Comparison of ENCODE assay signal across 17 cellular contexts in the genomic region with DNA sequence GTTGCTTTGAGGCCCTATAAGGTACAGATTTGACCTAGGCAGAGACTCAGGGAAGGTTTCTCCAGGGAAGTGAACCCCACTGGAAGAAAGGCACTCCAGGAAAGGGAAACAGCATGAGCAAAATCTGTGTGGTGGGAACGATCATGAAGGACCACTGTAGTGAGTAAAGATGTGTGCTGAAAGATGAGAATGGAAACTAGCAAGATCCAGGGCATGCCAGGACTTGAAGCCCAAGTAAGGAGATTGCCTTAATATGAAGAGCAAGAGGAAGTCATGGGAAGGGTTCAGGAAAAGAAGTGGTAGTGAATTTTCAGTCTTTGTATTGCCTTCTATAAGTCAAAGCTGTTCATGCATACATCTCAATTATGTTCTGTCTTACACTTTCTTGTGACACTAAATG. TPM values are rescaled to one million over a fixed set of nuclear protein-coding genes. Genes with fewer than 3 reads are reported as not detected.
A peak's percentile ranks its signal among the peaks of the same experiment; 100 is the strongest.
DNase-seq lines count a peak whose midpoint lies in the region; ATAC-seq, FAIRE-seq and TF ChIP-seq lines count a peak whose summit lies in the region.
"Had no signal": no experiment of that assay in that cellular context is flagged by ENCODE, and none has a peak within 500 bp of the region (broad histone marks: within the 10 kb centered on the region; RNA-seq: fewer than 3 reads in every experiment).

No MANE protein-coding gene starts in this region.

- POLR2A ChIA-PET in A549 (lab: Yijun Ruan, JAX) (no interaction called here), Panc1 (lab: Charles Lee) (no interaction called here)

- peak overlapping the region; percentile 76 to 90 for H3K27ac ChIP-seq in A549
- peak overlapping the region; percentile 44; the same call in 1 of the 2 replicates for H3K27ac ChIP-seq in Panc1 (ENCODE audit: low read length)
- H3K27ac ChIP-seq: C4-2B had no signal

- peaks cover 4% of the 10 kb centered on the region for H3K27me3 Mint-ChIP-seq in nephron progenitor cell (ENCODE audit: low read depth, poor library complexity)

- no peaks in the 10 kb centered on the region for H3K9me3 Mint-ChIP-seq in nephron progenitor cell

- peak overlapping the region; percentile 34 for H3K27ac Mint-ChIP-seq in nephron progenitor cell
- H3K27ac Mint-ChIP-seq: CD4-positive, alpha-beta memory T cell had no signal

- H3K4me2 ChIP-seq in A549 = no peak overlapping the region

- CTCF ChIA-PET in A549 (lab: Yijun Ruan, JAX) (interaction anchor here (0.8 kb wide), 1 partner anchor 54 kb away, joined by 3 read pairs; no protein-coding TSS in a partner anchor), Panc1 (lab: Charles Lee) (no interaction called here)

- no peaks in the 10 kb centered on the region for H3K4me1 Mint-ChIP-seq in nephron progenitor cell
- H3K4me1 Mint-ChIP-seq: CD4-positive, alpha-beta memory T cell had no signal

- H3K27me3 ChIP-seq in Panc1 (ENCODE audit: control insufficient read depth, insufficient read depth, low read length) (no peaks in the 10 kb centered on the region), bronchial epithelial cell (ENCODE audit: control insufficient read depth, insufficient read depth, low read length) (no peaks in the 10 kb centered on the region)
- H3K27me3 ChIP-seq: BE2C had no signal

- H3K4me1 ChIP-seq in A549 (peaks cover 46% of the 10 kb centered on the region), Panc1 (ENCODE audit: control insufficient read depth, insufficient read depth, low read length) (peaks cover 26% of the 10 kb centered on the region; the same call in 1 of the 2 replicates)
- H3K4me1 ChIP-seq: HAP-1 had no signal

- BruUV-seq in Panc1 (replicated peaks; lab: Mats Ljungman, UMichigan) = no TSS peak

- 97% methylated on average over 1 of the region's 1 CpG for WGBS in A549 (ENCODE audit: missing lambda C conversion rate)

- TF ChIP-seq EP300 in A549 (IDR thresholded peaks at IDR 0.05) = no peak

- intact Hi-C loops in Panc1 (cut with micrococcal nuclease; ENCODE audit: unreplicated experiment) = no loop called here

- TF ChIP-seq CTCF in A549 (IDR thresholded peaks at IDR 0.05) (no peak), Panc1 (IDR thresholded peaks at IDR 0.05) (no peak), bronchial epithelial cell (IDR thresholded peaks at IDR 0.05; ENCODE audit: insufficient read depth, low read length, severe bottlenecking) (no peak), nephron progenitor cell (IDR thresholded peaks at IDR 0.05) (no peak)

- no peak overlapping the region for H3K4me3 Mint-ChIP-seq in nephron progenitor cell
- H3K4me3 Mint-ChIP-seq: CD4-positive, alpha-beta memory T cell had no signal

- H3K9me3 ChIP-seq in A549 = no peaks in the 10 kb centered on the region
- H3K9me3 ChIP-seq in Panc1 (ENCODE audit: control insufficient read depth, insufficient read depth, low read depth, low read length) = no peaks in the 10 kb centered on the region
- H3K9me3 ChIP-seq: BE2C, HAP-1 had no signal

- H3K36me3 ChIP-seq in Panc1 (ENCODE audit: control insufficient read depth, insufficient read depth, low read length) = no peaks in the 10 kb centered on the region
- no peaks in the 10 kb centered on the region for H3K36me3 ChIP-seq in bronchial epithelial cell (ENCODE audit: control insufficient read depth, insufficient read depth, low read length)
- H3K36me3 ChIP-seq: BE2C, HAP-1 had no signal

- DNase-seq in A549 (ENCODE audit: low read depth in 1 of 2, low spot score in 1 of 2) (no peak), Panc1 (ENCODE audit: low read depth, low spot score) (no peak), bronchial epithelial cell (ENCODE audit: low read depth) (peak; percentile 77), nephron progenitor cell (no peak), DMS79 (lab: John Stamatoyannopoulos, UW) (no peak)
- DNase-seq: BE2C; CD4-positive, alpha-beta memory T cell; DMS79 treated with DMSO at 0.1 percent for 48 hours; EL had no signal

- peak; percentile 13 for FAIRE-seq in A549 (lab: Jason Lieb, UNC)
- FAIRE-seq in bronchial epithelial cell (lab: Jason Lieb, UNC) = no peak
- FAIRE-seq: A204.1, G401.6, GM12891, H1 had no signal

- ATAC-seq in A549 (no peak), Panc1 (no peak), GM18867 (IDR thresholded peaks at IDR 0.05; ENCODE audit: unreplicated experiment) (no peak), HG02623 (IDR thresholded peaks at IDR 0.05; ENCODE audit: unreplicated experiment) (no peak)

- in situ Hi-C loops in Panc1 (cut with HindIII; ENCODE audit: low pct_unique_long_range_greater_than_20kb, low sequenced_read_pairs) = no loop called here

- TF ChIP-seq POLR2A in A549 (IDR thresholded peaks at IDR 0.05; ENCODE audit: low read length) = no peak

- no peaks in the 10 kb centered on the region for H3K36me3 Mint-ChIP-seq in nephron progenitor cell (ENCODE audit: low read depth)
- H3K36me3 Mint-ChIP-seq: CD4-positive, alpha-beta memory T cell had no signal

- TF ChIP-seq RAD21 in A549 (conservative IDR thresholded peaks at IDR 0.05 in 1 of 2, IDR thresholded peaks at IDR 0.05 in 1 of 2) = no peak

- no peak overlapping the region for H3K4me3 ChIP-seq in A549
- no peak overlapping the region for H3K4me3 ChIP-seq in Panc1 (ENCODE audit: low read depth in 2 of 2, low read length in 2 of 2)
- no peak overlapping the region for H3K4me3 ChIP-seq in bronchial epithelial cell (ENCODE audit: low read depth, low read length)
- H3K4me3 ChIP-seq: HAP-1 had no signal

TF ChIP-seq in A549, 52 proteins besides CTCF, POLR2A, EP300 and RAD21:
- TF ChIP-seq, protein P1, sequence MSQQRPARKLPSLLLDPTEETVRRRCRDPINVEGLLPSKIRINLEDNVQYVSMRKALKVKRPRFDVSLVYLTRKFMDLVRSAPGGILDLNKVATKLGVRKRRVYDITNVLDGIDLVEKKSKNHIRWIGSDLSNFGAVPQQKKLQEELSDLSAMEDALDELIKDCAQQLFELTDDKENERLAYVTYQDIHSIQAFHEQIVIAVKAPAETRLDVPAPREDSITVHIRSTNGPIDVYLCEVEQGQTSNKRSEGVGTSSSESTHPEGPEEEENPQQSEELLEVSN (IDR thresholded peaks at IDR 0.05; ENCODE audit: borderline replicate concordance, low read depth) = no peak
- no peak for TF ChIP-seq RNF2 (IDR thresholded peaks at IDR 0.05; ENCODE audit: borderline replicate concordance, low read depth)
- no peak for TF ChIP-seq TFCP2L1 (CRISPR knock-in tag; IDR thresholded peaks at IDR 0.05)
- no peak for TF ChIP-seq KDM5A (IDR thresholded peaks at IDR 0.05)
- no peak for TF ChIP-seq ZFP36 (IDR thresholded peaks at IDR 0.05; ENCODE audit: borderline replicate concordance, partially characterized antibody)
- no peak for TF ChIP-seq POLR2AphosphoS2 (conservative IDR thresholded peaks at IDR 0.05; ENCODE audit: low read length)
- no peak for TF ChIP-seq PHF8 (IDR thresholded peaks at IDR 0.05; ENCODE audit: borderline replicate concordance, low read depth)
- TF ChIP-seq, protein P2, sequence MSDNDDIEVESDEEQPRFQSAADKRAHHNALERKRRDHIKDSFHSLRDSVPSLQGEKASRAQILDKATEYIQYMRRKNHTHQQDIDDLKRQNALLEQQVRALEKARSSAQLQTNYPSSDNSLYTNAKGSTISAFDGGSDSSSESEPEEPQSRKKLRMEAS (IDR thresholded peaks at IDR 0.05) = no peak
- TF ChIP-seq, protein P3, sequence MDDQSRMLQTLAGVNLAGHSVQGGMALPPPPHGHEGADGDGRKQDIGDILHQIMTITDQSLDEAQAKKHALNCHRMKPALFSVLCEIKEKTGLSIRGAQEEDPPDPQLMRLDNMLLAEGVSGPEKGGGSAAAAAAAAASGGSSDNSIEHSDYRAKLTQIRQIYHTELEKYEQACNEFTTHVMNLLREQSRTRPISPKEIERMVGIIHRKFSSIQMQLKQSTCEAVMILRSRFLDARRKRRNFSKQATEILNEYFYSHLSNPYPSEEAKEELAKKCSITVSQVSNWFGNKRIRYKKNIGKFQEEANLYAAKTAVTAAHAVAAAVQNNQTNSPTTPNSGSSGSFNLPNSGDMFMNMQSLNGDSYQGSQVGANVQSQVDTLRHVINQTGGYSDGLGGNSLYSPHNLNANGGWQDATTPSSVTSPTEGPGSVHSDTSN (IDR thresholded peaks at IDR 0.05) = no peak

RNA-seq across cellular contexts. Expression of a gene that starts 55.2 kb away (rescaled TPM):
- polyA plus RNA-seq in A549 (2011; rRNA removed) = 12.7 and 22.7 TPM in 2 replicates
- 42.0 and 46.9 TPM in 2 replicates for polyA plus RNA-seq in A549 (2012; cell fraction: cytosol; rRNA removed)
- polyA plus RNA-seq in A549 (2012; cell fraction: nucleus; rRNA removed) = 77.7 and 91.2 TPM in 2 replicates
- polyA plus RNA-seq in A549 (2017; fragmentation: RNase III; extraction: RNeasy Plus Mini Kit Qiagen cat#74134 plus additional on column Dnase treatment) = 18.3 to 22.9 TPM (median 21.2 TPM) in 3 replicates
- 55.8 and 61.8 TPM in 2 replicates for polyA minus RNA-seq in A549 (2011; rRNA and poly(A)+ RNA removed)
- total RNA-seq in Panc1 (2021; ENCODE audit: unreplicated experiment) = 26.4 TPM
- polyA plus RNA-seq in Panc1 (2012; ENCODE audit: insufficient read length) = 30.5 TPM
- total RNA-seq in bronchial epithelial cell = 0.79 and 1.7 TPM in 2 replicates
- total RNA-seq: CD4-positive, alpha-beta memory T cell had no signal
- polyA plus RNA-seq: CD4-positive, alpha-beta memory T cell had no signal

Comparison
In these comparisons a context has a peak if more than half of its experiments do, and no peak if none do; other contexts are left out.
1. RNA of a gene that starts 55.2 kb away (total RNA-seq): 26.4 TPM in Panc1 (single experiment); 0.79 to 1.7 TPM in bronchial epithelial cell; every median in the first group is over 10 times any median in the second.